18 cellular contexts compared by ENCODE assay signal in genomic region chr1:15381805-15382204, GRCh38. TPM values are rescaled to one million over a fixed set of nuclear protein-coding genes. Genes with fewer than 3 reads are reported as not detected.
DNase-seq lines count a peak whose midpoint lies in the region; ATAC-seq and TF ChIP-seq lines count a peak whose summit lies in the region.
"Had no signal": no experiment of that assay in that cellular context is flagged by ENCODE, and none has a peak within 500 bp of the region (broad histone marks: within the 10 kb centered on the region; RNA-seq: fewer than 3 reads in every experiment).

No MANE protein-coding gene starts in this region.

- H2AFZ ChIP-seq in SK-N-SH (ENCODE audit: low read depth) (no peak overlapping the region), neural progenitor cell (replicated peaks) (no peak overlapping the region)

- H3F3A ChIP-seq in SK-N-SH (replicated peaks; ENCODE audit: insufficient read depth) (no peaks in the 10 kb centered on the region), neural progenitor cell (ENCODE audit: low read depth) (peaks cover 37% of the 10 kb centered on the region)

- peak; percentile 43 for DNase-seq in SK-N-SH
- DNase-seq in NCI-H2029 treated with DMSO at 0.1 percent for 48 hours (lab: John Stamatoyannopoulos, UW), result peak; percentile 35
- peak; percentile 71 for DNase-seq in SK-N-DZ (ENCODE audit: low spot score)
- no peak for DNase-seq in neural progenitor cell (ENCODE audit: low spot score)
- DNase-seq in C1 segment of cervical spinal cord (lab: John Stamatoyannopoulos, UW), result no peak
- DNase-seq in superior temporal gyrus (ENCODE audit: extremely low spot score), result no peak
- DNase-seq: CD4-positive, alpha-beta T cell; CD8-positive, alpha-beta memory T cell; DMS 273 treated with DMSO at 0.1 percent for 48 hours; DND-41; GOT3; H7; HCEC 1CT had no signal

- peaks cover 90% of the 10 kb centered on the region for H3K4me1 Mint-ChIP-seq in neural progenitor cell

- peaks cover 31% of the 10 kb centered on the region for H3K27me3 Mint-ChIP-seq in neural progenitor cell (ENCODE audit: insufficient read depth, low read depth)

- no peak overlapping the region for H3K27ac ChIP-seq in SK-N-SH (ENCODE audit: low read depth in 2 of 2, low read length in 1 of 2)
- H3K27ac ChIP-seq in neural progenitor cell, result no peak overlapping the region
- H3K27ac ChIP-seq: BLaER1 had no signal

- no peak for TF ChIP-seq CTCF in SK-N-SH (IDR thresholded peaks at IDR 0.05)
- TF ChIP-seq CTCF in neural progenitor cell (IDR thresholded peaks at IDR 0.05), result no peak

- no peaks in the 10 kb centered on the region for H3K79me2 ChIP-seq in SK-N-SH (ENCODE audit: insufficient read depth)
- H3K79me2 ChIP-seq in neural progenitor cell (ENCODE audit: low read depth), result no peaks in the 10 kb centered on the region

- no peaks in the 10 kb centered on the region for H3K36me3 Mint-ChIP-seq in neural progenitor cell
- H3K36me3 Mint-ChIP-seq: CD14-positive monocyte; CD8-positive, alpha-beta memory T cell had no signal

- no peaks in the 10 kb centered on the region for H3K36me3 ChIP-seq in SK-N-SH (replicated peaks in 1 of 2; ENCODE audit: control insufficient read depth in 1 of 2, insufficient read depth in 2 of 2, low read length in 1 of 2)
- H3K36me3 ChIP-seq in neural progenitor cell, result no peaks in the 10 kb centered on the region
- H3K36me3 ChIP-seq: BLaER1 had no signal

- H3K4me3 ChIP-seq in SK-N-SH (ENCODE audit: low read depth in 2 of 2, low read length in 1 of 2), result no peak overlapping the region
- no peak overlapping the region for H3K4me3 ChIP-seq in neural progenitor cell
- H3K4me3 ChIP-seq: BLaER1 had no signal

- H3K4me3 Mint-ChIP-seq in neural progenitor cell, result peak overlapping the region; percentile 5
- H3K4me3 Mint-ChIP-seq: CD14-positive monocyte; CD4-positive, alpha-beta T cell; CD8-positive, alpha-beta memory T cell had no signal

- no peaks in the 10 kb centered on the region for H3K27me3 ChIP-seq in SK-N-SH (ENCODE audit: insufficient read depth)
- H3K27me3 ChIP-seq in neural progenitor cell, result peaks cover 46% of the 10 kb centered on the region
- H3K27me3 ChIP-seq: BLaER1 had no signal

- no peak for ATAC-seq in SK-N-SH treated with all-trans-retinoic acid at 6 μM for 48 hours
- ATAC-seq in HG03139 (IDR thresholded peaks at IDR 0.05; ENCODE audit: unreplicated experiment), result no peak

- H3K4me2 ChIP-seq in SK-N-SH (no peak overlapping the region), neural progenitor cell (no peak overlapping the region)
- H3K4me2 ChIP-seq: BLaER1 had no signal

- H3K4me1 ChIP-seq in SK-N-SH (ENCODE audit: control insufficient read depth in 1 of 2, insufficient read depth in 2 of 2, low read depth in 1 of 2, low read length in 1 of 2), result peaks cover 0 to 20% of the 10 kb centered on the region in 2 experiments; a peak in 1 of 4 replicates
- peaks cover 24% of the 10 kb centered on the region for H3K4me1 ChIP-seq in neural progenitor cell

- H3K9ac ChIP-seq in SK-N-SH, result no peak overlapping the region
- no peak overlapping the region for H3K9ac ChIP-seq in neural progenitor cell
- H3K9ac ChIP-seq: BLaER1 had no signal

- POLR2A ChIA-PET in SK-N-SH (lab: Yijun Ruan, JAX), result no interaction called here

- TF ChIP-seq RAD21 in SK-N-SH (IDR thresholded peaks at IDR 0.05; ENCODE audit: low read length), result no peak

- CTCF ChIA-PET in SK-N-SH (lab: Yijun Ruan, JAX), result interaction anchor here (2.3 kb wide), 1 partner anchor 58 kb away, joined by 9 read pairs; no protein-coding TSS in a partner anchor

- no peak overlapping the region for H3K27ac Mint-ChIP-seq in neural progenitor cell
- H3K27ac Mint-ChIP-seq: CD4-positive, alpha-beta T cell; CD8-positive, alpha-beta memory T cell had no signal

- no peak for TF ChIP-seq EP300 in SK-N-SH (IDR thresholded peaks at IDR 0.05; ENCODE audit: borderline replicate concordance in 1 of 2, low read depth in 1 of 2, low read length in 1 of 2)

- H3K9me3 ChIP-seq in SK-N-SH (no peaks in the 10 kb centered on the region), neural progenitor cell (ENCODE audit: low read depth) (no peaks in the 10 kb centered on the region)
- H3K9me3 ChIP-seq: BLaER1 had no signal

- H4K20me1 ChIP-seq in SK-N-SH (ENCODE audit: insufficient read depth) (no peaks in the 10 kb centered on the region), neural progenitor cell (ENCODE audit: low read depth) (peaks cover 7% of the 10 kb centered on the region)
- H4K20me1 ChIP-seq: BLaER1 had no signal

- no peaks in the 10 kb centered on the region for H3K9me2 ChIP-seq in SK-N-SH

- H3K9me3 Mint-ChIP-seq in neural progenitor cell, result no peaks in the 10 kb centered on the region
- H3K9me3 Mint-ChIP-seq: CD4-positive, alpha-beta T cell; CD8-positive, alpha-beta memory T cell had no signal

- 85% methylated on average over 12 of the region's 12 CpGs for WGBS in SK-N-SH (ENCODE audit: low lambda C conversion rate)

TF ChIP-seq in SK-N-SH, 30 proteins besides CTCF, POLR2A, EP300 and RAD21:
- no peak for TF ChIP-seq PBX3 (IDR thresholded peaks at IDR 0.05)
- peak; percentile 20; the same call in 1 of the 2 replicates for TF ChIP-seq GATA2 (CRISPR knock-in tag; IDR thresholded peaks at IDR 0.05)

TF ChIP-seq in SK-N-SH treated with all-trans-retinoic acid at 6 μM for 48 hours, 23 proteins besides CTCF, POLR2A, EP300 and RAD21 (continues in another document):
- TF ChIP-seq CSRNP3 (CRISPR knock-in tag; IDR thresholded peaks at IDR 0.05), result no peak
- no peak for TF ChIP-seq RARB (CRISPR knock-in tag; IDR thresholded peaks at IDR 0.05)
- TF ChIP-seq ISL1 (CRISPR knock-in tag; IDR thresholded peaks at IDR 0.05), result no peak
- no peak for TF ChIP-seq PATZ1 (CRISPR knock-in tag; IDR thresholded peaks at IDR 0.05; ENCODE audit: borderline replicate concordance)
- no peak for TF ChIP-seq ZFP30 (CRISPR knock-in tag; IDR thresholded peaks at IDR 0.05)
- no peak for TF ChIP-seq ARNTL (CRISPR knock-in tag; IDR thresholded peaks at IDR 0.05; ENCODE audit: borderline replicate concordance, low read depth)
- TF ChIP-seq ZNF8 (CRISPR knock-in tag; IDR thresholded peaks at IDR 0.05), result no peak
- TF ChIP-seq BACH2 (CRISPR knock-in tag; IDR thresholded peaks at IDR 0.05; ENCODE audit: borderline replicate concordance), result no peak
- no peak for TF ChIP-seq ZNF70 (CRISPR knock-in tag; IDR thresholded peaks at IDR 0.05)
- TF ChIP-seq OSR1 (CRISPR knock-in tag; IDR thresholded peaks at IDR 0.05), result no peak
- TF ChIP-seq TCF4 (CRISPR knock-in tag; IDR thresholded peaks at IDR 0.05; ENCODE audit: borderline replicate concordance), result no peak
- TF ChIP-seq SNAI2 (CRISPR knock-in tag; IDR thresholded peaks at IDR 0.05), result no peak
- no peak for TF ChIP-seq GLIS3 (CRISPR knock-in tag; IDR thresholded peaks at IDR 0.05)

RNA-seq across cellular contexts. Expression of gene EFHD2, which starts 27.9 kb away (rescaled TPM):
- 45.1 and 59.8 TPM in 2 replicates for polyA plus RNA-seq in SK-N-SH (2012; rRNA removed)
- 36.4 and 48.6 TPM in 2 replicates for polyA plus RNA-seq in SK-N-SH (2012; cell fraction: cytosol; rRNA removed)
- polyA plus RNA-seq in SK-N-SH (2012; cell fraction: nucleus; rRNA removed), result 55.1 and 74.5 TPM in 2 replicates
- polyA plus RNA-seq in SK-N-DZ (2014; cell fraction: cytosol; rRNA removed), result 13.7 and 15.2 TPM in 2 replicates
- 13.3 and 14.1 TPM in 2 replicates for polyA plus RNA-seq in SK-N-DZ (2014; cell fraction: nucleus; rRNA removed)
- 6.5 and 14.5 TPM in 2 replicates for total RNA-seq in neural progenitor cell (ENCODE audit: low replicate concordance)

RNA-seq across cellular contexts. Expression of gene CTRC, which starts 56.4 kb away (rescaled TPM):
- 0.26 and 0.67 TPM in 2 replicates for polyA plus RNA-seq in SK-N-SH (2012; rRNA removed)
- polyA plus RNA-seq in SK-N-SH (2012; cell fraction: cytosol; rRNA removed), result 0.08 TPM in 1 of 2 replicates, not detected in the other
- 5.1 and 5.6 TPM in 2 replicates for polyA plus RNA-seq in SK-N-SH (2012; cell fraction: nucleus; rRNA removed)
- not detected in 2 replicates for polyA plus RNA-seq in SK-N-DZ (2014; cell fraction: cytosol; rRNA removed)
- not detected in 2 replicates for polyA plus RNA-seq in SK-N-DZ (2014; cell fraction: nucleus; rRNA removed)
- not detected in 2 replicates for total RNA-seq in neural progenitor cell (ENCODE audit: low replicate concordance)
- total RNA-seq: A172; CD8-positive, alpha-beta memory T cell; H7 had no signal
- polyA plus RNA-seq: CD14-positive monocyte; CD8-positive, alpha-beta memory T cell had no signal

Comparison
In these comparisons a context has a peak if more than half of its experiments do, and no peak if none do; other contexts are left out.
1. DNase-seq: peak in SK-N-SH (single experiment), NCI-H2029 treated with DMSO at 0.1 percent for 48 hours (single experiment) and SK-N-DZ (single experiment); none in neural progenitor cell (single experiment), C1 segment of cervical spinal cord (0 of 14) and superior temporal gyrus (single experiment).